Comparison of ENCODE assay signal across 8 cellular contexts in the genomic region with DNA sequence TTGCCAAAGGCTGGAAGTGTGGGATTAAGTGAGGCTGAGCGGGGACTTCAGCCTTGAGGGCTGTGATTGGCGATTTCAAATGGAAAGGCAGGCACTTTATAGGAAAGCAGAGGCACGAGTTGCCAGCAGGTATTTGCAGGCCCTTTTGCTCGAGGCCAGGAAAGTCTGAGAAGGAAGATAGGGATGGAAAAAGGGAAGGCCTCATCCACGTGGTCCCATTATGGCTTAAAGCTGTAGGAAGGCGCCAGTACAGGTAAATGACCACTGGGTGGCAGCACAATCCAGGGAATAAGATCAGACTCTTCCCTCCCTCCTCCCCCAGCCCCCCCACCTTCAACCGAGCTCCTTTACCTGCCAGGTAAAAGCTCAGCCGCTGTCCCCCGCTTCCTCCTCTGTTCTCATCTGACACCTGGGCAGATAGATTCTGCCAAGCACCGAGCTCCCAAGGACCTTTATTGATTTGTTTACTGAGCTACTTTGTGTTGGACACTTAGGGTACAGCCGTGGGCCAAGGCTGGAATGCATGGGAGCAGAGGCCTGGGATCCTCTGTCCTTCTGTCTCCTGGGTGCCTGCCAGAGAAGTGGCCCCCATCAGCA. TPM values are rescaled to one million over a fixed set of nuclear protein-coding genes. Genes with fewer than 3 reads are reported as not detected.
DNase-seq lines count a peak whose midpoint lies in the region; ATAC-seq and TF ChIP-seq lines count a peak whose summit lies in the region.

No MANE protein-coding gene starts in this region.

- ATAC-seq in GM18868 (IDR thresholded peaks at IDR 0.05; ENCODE audit: unreplicated experiment) (peak; percentile 79), HG03432 (IDR thresholded peaks at IDR 0.05; ENCODE audit: unreplicated experiment) (peak; percentile 63)

- H3K4me3 ChIP-seq in AG10803 (ENCODE audit: low read length) = no peak overlapping the region
- no peak overlapping the region for H3K4me3 ChIP-seq in effector memory CD4-positive, alpha-beta T cell (ENCODE audit: insufficient read depth, low read depth, low read length, poor library complexity, severe bottlenecking)

- DNase-seq in AG10803 (ENCODE audit: low read depth) (peak; percentile 60), NCI-H460 (ENCODE audit: extremely low read depth, low read depth) (peak; percentile 70), midbrain (lab: John Stamatoyannopoulos, UW) (peak; percentile 77)
- peak; percentile 71 to 77 for DNase-seq in activated CD4-positive, alpha-beta T cell treated with anti-CD3 and anti-CD28 coated beads, Interleukin-2, amount 50 U/mL, for 48 hours
- DNase-seq in effector memory CD4-positive, alpha-beta T cell = peak; percentile 36 to 66 (median 44)
- DNase-seq in stimulated activated CD8-positive, alpha-beta memory T cell treated with anti-CD3 and anti-CD28 coated beads, Interleukin-7, amount 100 ng/mL, for 24 hours (ENCODE audit: low read depth) = peak; percentile 57

- no peaks in the 10 kb centered on the region for H3K9me3 ChIP-seq in effector memory CD4-positive, alpha-beta T cell (ENCODE audit: control insufficient read depth, low read length)

- H3K4me1 ChIP-seq in effector memory CD4-positive, alpha-beta T cell (ENCODE audit: control insufficient read depth, insufficient read depth, low read length, poor library complexity, severe bottlenecking) = peaks cover 7% of the 10 kb centered on the region

- H3K27me3 ChIP-seq in effector memory CD4-positive, alpha-beta T cell (replicated peaks; ENCODE audit: control insufficient read depth, insufficient read depth, low read length, poor library complexity, severe bottlenecking) = no peaks in the 10 kb centered on the region

- peak; percentile 76 for TF ChIP-seq CTCF in AG10803 (conservative IDR thresholded peaks at IDR 0.05; ENCODE audit: low read length)

- H3K36me3 ChIP-seq in effector memory CD4-positive, alpha-beta T cell (ENCODE audit: control insufficient read depth, insufficient read depth, low read length) = no peaks in the 10 kb centered on the region

- H3K27ac ChIP-seq in effector memory CD4-positive, alpha-beta T cell (ENCODE audit: insufficient read depth, low read length, poor library complexity, severe bottlenecking) = no peak overlapping the region

RNA-seq across cellular contexts. Expression of a gene that starts 7.5 kb away (rescaled TPM):
- not detected in 2 replicates for total RNA-seq in NCI-H460 (2014; rRNA removed; shearing (Covaris generic))
- not detected in 2 replicates for polyA plus RNA-seq in NCI-H460 (2014; cell fraction: nucleus; rRNA removed)

RNA-seq across cellular contexts. Expression of a gene that starts 10.0 kb away (rescaled TPM):
- total RNA-seq in NCI-H460 (2014; rRNA removed; shearing (Covaris generic)) = 120 and 125 TPM in 2 replicates
- polyA plus RNA-seq in NCI-H460 (2014; cell fraction: nucleus; rRNA removed) = 81.1 and 86.4 TPM in 2 replicates

RNA-seq across cellular contexts. Expression of a gene that starts 20.9 kb away (rescaled TPM):
- 17.8 and 19.1 TPM in 2 replicates for total RNA-seq in NCI-H460 (2014; rRNA removed; shearing (Covaris generic))
- polyA plus RNA-seq in NCI-H460 (2014; cell fraction: nucleus; rRNA removed) = 17.0 and 20.8 TPM in 2 replicates

RNA-seq across cellular contexts. Expression of a gene that starts 35.3 kb away (rescaled TPM):
- not detected in 2 replicates for total RNA-seq in NCI-H460 (2014; rRNA removed; shearing (Covaris generic))
- not detected in 2 replicates for polyA plus RNA-seq in NCI-H460 (2014; cell fraction: nucleus; rRNA removed)

RNA-seq across cellular contexts. Expression of a gene that starts 44.8 kb away (rescaled TPM):
- total RNA-seq in NCI-H460 (2014; rRNA removed; shearing (Covaris generic)) = not detected in 2 replicates
- not detected in 2 replicates for polyA plus RNA-seq in NCI-H460 (2014; cell fraction: nucleus; rRNA removed)
